ENCODE assay signal across 24 cellular contexts in genomic region chr12:130549361-130549760, GRCh38.
"Had no signal": no experiment of that assay in that cellular context is flagged by ENCODE, and none has a peak within 500 bp of the region (broad histone marks: within the 10 kb centered on the region; RNA-seq: fewer than 3 reads in every experiment).

No MANE protein-coding gene starts in this region.

- H3K36me3 ChIP-seq: MG63 had no signal

- H3K9me3 ChIP-seq: MG63 had no signal

- DNase-seq: Karpas-422, Kasumi-1, KG1, MG63, MM.1S, MV-4-11, NCI-H1048, NCI-H1092, NCI-H1092 treated with DMSO at 0.1 percent for 48 hours, NCI-H1417 treated with DMSO at 0.1 percent for 48 hours, NCI-H1436, NCI-H1436 treated with DMSO at 0.1 percent for 48 hours, NCI-H1694, NCI-H1694 treated with DMSO at 0.1 percent for 48 hours, NCI-H187, NCI-H187 treated with DMSO at 0.1 percent for 48 hours, NCI-H1930, NCI-H2081, NCI-H2081 treated with DMSO at 0.1 percent for 48 hours, NCI-H2227 treated with DMSO at 0.1 percent for 48 hours, NCI-H226, NCI-H446, NCI-H446 treated with DMSO at 0.1 percent for 48 hours had no signal

- H3K4me3 ChIP-seq: MG63 had no signal

- H3K9ac ChIP-seq: KMS-11 had no signal

- H3K4me2 ChIP-seq: KMS-11 had no signal

- H3K27ac ChIP-seq: KMS-11 had no signal

- H3K27me3 ChIP-seq: MG63 had no signal
